ENCODE assay signal across 11 cellular contexts in genomic region chr5:102666164-102666951, GRCh38.
DNase-seq lines count a peak whose midpoint lies in the region; ATAC-seq, FAIRE-seq and TF ChIP-seq lines count a peak whose summit lies in the region.
"Had no signal": no experiment of that assay in that cellular context is flagged by ENCODE, and none has a peak within 500 bp of the region (broad histone marks: within the 10 kb centered on the region; RNA-seq: fewer than 3 reads in every experiment).

No MANE protein-coding gene starts in this region.

- WGBS in ectodermal cell, 2 experiments: 42 to 65% methylated on average over 1 to 3 of the region's 4 CpGs

- FAIRE-seq in H54 (lab: Jason Lieb, UNC): no peak

- H3K9me3 ChIP-seq in ectodermal cell (ENCODE audit: control insufficient read depth, low read length): no peaks in the 10 kb centered on the region
- H3K9me3 ChIP-seq in naive thymus-derived CD4-positive, alpha-beta T cell (ENCODE audit: control insufficient read depth in 2 of 3, low read length in 3 of 3): no peaks in the 10 kb centered on the region

- POLR2A ChIA-PET in naive thymus-derived CD4-positive, alpha-beta T cell (lab: Charles Lee): no interaction called here

- no peak overlapping the region for H3K4me3 ChIP-seq in ectodermal cell (ENCODE audit: insufficient read depth, low read depth, low read length)
- no peak overlapping the region for H3K4me3 ChIP-seq in naive thymus-derived CD4-positive, alpha-beta T cell (ENCODE audit: low read length)

- no peaks in the 10 kb centered on the region for H3K36me3 ChIP-seq in ectodermal cell (ENCODE audit: control insufficient read depth, insufficient read depth, low read length)
- H3K36me3 ChIP-seq in naive thymus-derived CD4-positive, alpha-beta T cell (ENCODE audit: control insufficient read depth in 2 of 3, insufficient read depth in 3 of 3, low read length in 3 of 3): no peaks in the 10 kb centered on the region

- intact Hi-C loops in naive thymus-derived CD4-positive, alpha-beta T cell (cut with micrococcal nuclease): no loop called here

- CTCF ChIA-PET in naive thymus-derived CD4-positive, alpha-beta T cell (lab: Charles Lee): no interaction called here

- no peak overlapping the region for H3K27ac Mint-ChIP-seq in naive thymus-derived CD4-positive, alpha-beta T cell
- H3K27ac Mint-ChIP-seq: IgD-negative memory B cell; natural killer cell treated with Interleukin-12 subunit alpha and Interleukin-12 subunit beta and Interleukin-15 and Interleukin-18, amount 100 ng/mL, for 72 hours had no signal

- H3K4me1 ChIP-seq in ectodermal cell (ENCODE audit: control insufficient read depth, insufficient read depth, low read length): peaks cover 31% of the 10 kb centered on the region
- H3K4me1 ChIP-seq in naive thymus-derived CD4-positive, alpha-beta T cell (ENCODE audit: control insufficient read depth in 2 of 2, insufficient read depth in 2 of 2, low read length in 2 of 2): no peaks in the 10 kb centered on the region

- H3K27ac ChIP-seq in ectodermal cell (ENCODE audit: insufficient read depth, low read depth, low read length, poor library complexity, severe bottlenecking): peak overlapping the region; percentile 74
- no peak overlapping the region for H3K27ac ChIP-seq in naive thymus-derived CD4-positive, alpha-beta T cell (ENCODE audit: low read depth, low read length)

- DNase-seq in NCI-H1436 (lab: John Stamatoyannopoulos, UW): peak; percentile 43
- no peak for DNase-seq in NCI-H1436 treated with DMSO at 0.1 percent for 48 hours (lab: John Stamatoyannopoulos, UW)
- DNase-seq in NCI-H446 (lab: John Stamatoyannopoulos, UW): peak; percentile 88 to 91
- peak; percentile 40 for DNase-seq in stromal cell of bone marrow (ENCODE audit: low read depth)
- DNase-seq in H54 (ENCODE audit: insufficient read length, low spot score): no peak
- DNase-seq in naive thymus-derived CD4-positive, alpha-beta T cell: no peak
- DNase-seq: stimulated activated CD4-positive, alpha-beta T cell treated with anti-CD3 and anti-CD28 coated beads, Interleukin-15, amount 100 ng/mL, for 24 hours had no signal

- no peaks in the 10 kb centered on the region for H3K9me3 Mint-ChIP-seq in naive thymus-derived CD4-positive, alpha-beta T cell
- H3K9me3 Mint-ChIP-seq: IgD-negative memory B cell; natural killer cell treated with Interleukin-12 subunit alpha and Interleukin-12 subunit beta and Interleukin-15 and Interleukin-18, amount 100 ng/mL, for 72 hours had no signal

- no peak for TF ChIP-seq POLR2A in H54 (IDR thresholded peaks at IDR 0.05; ENCODE audit: low read depth, low read length)

- no peak overlapping the region for H3K4me3 Mint-ChIP-seq in naive thymus-derived CD4-positive, alpha-beta T cell
- H3K4me3 Mint-ChIP-seq: IgD-negative memory B cell; natural killer cell treated with Interleukin-12 subunit alpha and Interleukin-12 subunit beta and Interleukin-15 and Interleukin-18, amount 100 ng/mL, for 72 hours had no signal

- no peaks in the 10 kb centered on the region for H3K4me1 Mint-ChIP-seq in naive thymus-derived CD4-positive, alpha-beta T cell

- H3K27me3 ChIP-seq in ectodermal cell (ENCODE audit: control insufficient read depth, insufficient read depth, low read length, poor library complexity, severe bottlenecking): no peaks in the 10 kb centered on the region
- no peaks in the 10 kb centered on the region for H3K27me3 ChIP-seq in naive thymus-derived CD4-positive, alpha-beta T cell (ENCODE audit: control insufficient read depth in 2 of 2, insufficient read depth in 2 of 2, low read length in 2 of 2)

- H3K36me3 Mint-ChIP-seq in naive thymus-derived CD4-positive, alpha-beta T cell: no peaks in the 10 kb centered on the region
- H3K36me3 Mint-ChIP-seq: IgD-negative memory B cell; natural killer cell treated with Interleukin-12 subunit alpha and Interleukin-12 subunit beta and Interleukin-15 and Interleukin-18, amount 100 ng/mL, for 72 hours had no signal

- ATAC-seq in GM18907 (IDR thresholded peaks at IDR 0.05; ENCODE audit: unreplicated experiment): no peak
- no peak for ATAC-seq in naive thymus-derived CD4-positive, alpha-beta T cell
- ATAC-seq: natural killer cell treated with Interleukin-12 subunit alpha and Interleukin-12 subunit beta and Interleukin-15 and Interleukin-18, amount 100 ng/mL, for 72 hours had no signal

- peaks cover 3 to 14% (median 5%) of the 10 kb centered on the region in 5 donors for H3K27me3 Mint-ChIP-seq in naive thymus-derived CD4-positive, alpha-beta T cell
- H3K27me3 Mint-ChIP-seq: natural killer cell treated with Interleukin-12 subunit alpha and Interleukin-12 subunit beta and Interleukin-15 and Interleukin-18, amount 100 ng/mL, for 72 hours had no signal

Comparison
In these comparisons a context has a peak if more than half of its experiments do, and no peak if none do; other contexts are left out.
1. DNase-seq: peak in NCI-H1436 (single experiment), NCI-H446 (2 of 2) and stromal cell of bone marrow (single experiment); none in NCI-H1436 treated with DMSO at 0.1 percent for 48 hours (single experiment), H54 (single experiment) and naive thymus-derived CD4-positive, alpha-beta T cell (0 of 9).